ENCODE assay signal across 25 cellular contexts in genomic region chr4:140363051-140363450, GRCh38.
"Had no signal": no experiment of that assay in that cellular context is flagged by ENCODE, and none has a peak within 500 bp of the region (broad histone marks: within the 10 kb centered on the region; RNA-seq: fewer than 3 reads in every experiment).

No MANE protein-coding gene starts in this region.

- H3K9me3 ChIP-seq: esophagus squamous epithelium, heart right ventricle, psoas muscle, thoracic aorta had no signal

- H3K4me1 Mint-ChIP-seq: activated CD4-positive, alpha-beta memory T cell treated with anti-CD3 and anti-CD28 coated beads, Interleukin-2, amount 10 ng/mL, durations not matched to agents 7 days and 5 days; activated CD4-positive, alpha-beta T cell treated with anti-CD3 and anti-CD28 coated beads, Interleukin-2, amount 10 ng/mL, durations not matched to agents 7 days and 5 days; mesothelial cell of epicardium; neural progenitor cell had no signal

- H3K4me3 Mint-ChIP-seq: activated CD4-positive, alpha-beta memory T cell treated with anti-CD3 and anti-CD28 coated beads, Interleukin-2, amount 10 ng/mL, durations not matched to agents 7 days and 5 days; activated CD4-positive, alpha-beta T cell treated with anti-CD3 and anti-CD28 coated beads, Interleukin-2, amount 10 ng/mL, durations not matched to agents 7 days and 5 days; activated naive CD8-positive, alpha-beta T cell; mesothelial cell of epicardium; natural killer cell; neural progenitor cell; T-helper 17 cell had no signal

- H3K27ac ChIP-seq: body of pancreas, epithelial cell of prostate, esophagus squamous epithelium, heart right ventricle, neural progenitor cell, parathyroid adenoma, psoas muscle, thoracic aorta, WERI-Rb-1 had no signal

- H3K9me3 Mint-ChIP-seq: activated CD4-positive, alpha-beta memory T cell treated with anti-CD3 and anti-CD28 coated beads, Interleukin-2, amount 10 ng/mL, durations not matched to agents 7 days and 5 days; activated CD4-positive, alpha-beta T cell treated with anti-CD3 and anti-CD28 coated beads, Interleukin-2, amount 10 ng/mL, durations not matched to agents 7 days and 5 days; mesothelial cell of epicardium; natural killer cell; neural progenitor cell had no signal

- H3K4me1 ChIP-seq: esophagus squamous epithelium, parathyroid adenoma, psoas muscle had no signal

- H3K27me3 ChIP-seq: body of pancreas, heart right ventricle had no signal

- H3K27me3 Mint-ChIP-seq: activated CD4-positive, alpha-beta memory T cell treated with anti-CD3 and anti-CD28 coated beads, Interleukin-2, amount 10 ng/mL, durations not matched to agents 7 days and 5 days; activated naive CD8-positive, alpha-beta T cell had no signal

- ATAC-seq: body of pancreas; heart right ventricle; left ventricle myocardium superior; natural killer cell; psoas muscle; stimulated activated naive CD8-positive, alpha-beta T cell treated with anti-CD3 and anti-CD28 coated beads, Interleukin-15, Interleukin-2, amounts not matched to agents 100 U/mL and 50 U/mL, for 24 hours; T-helper 17 cell had no signal

- H3K36me3 ChIP-seq: esophagus squamous epithelium, heart right ventricle, neural progenitor cell, thoracic aorta, WERI-Rb-1 had no signal

- H3K36me3 Mint-ChIP-seq: mesothelial cell of epicardium, natural killer cell, neural progenitor cell had no signal

- H3K4me3 ChIP-seq: body of pancreas, esophagus squamous epithelium, heart right ventricle, neural progenitor cell, psoas muscle, thoracic aorta had no signal

- DNase-seq: activated CD4-positive, alpha-beta memory T cell treated with anti-CD3 and anti-CD28 coated beads, Interleukin-2, amount 10 ng/mL, durations not matched to agents 7 days and 5 days; activated CD4-positive, alpha-beta T cell treated with anti-CD3 and anti-CD28 coated beads, Interleukin-2, amount 10 ng/mL, durations not matched to agents 7 days and 5 days; activated CD4-positive, CD25-positive, alpha-beta regulatory T cell treated with anti-CD3 and anti-CD28 coated beads, Interleukin-2, amount 50 U/mL, for 72 hours; activated effector memory CD4-positive, alpha-beta T cell treated with Interleukin-2 at 50 U/mL for 16 hours; activated naive CD4-positive, alpha-beta T cell treated with Interleukin-2 at 50 U/mL for 16 hours; anterior cingulate cortex; body of pancreas; effector CD8-positive, alpha-beta T cell; esophagus squamous epithelium; heart right ventricle; left ventricle myocardium superior; natural killer cell; occipital lobe; psoas muscle; stimulated activated CD4-positive, alpha-beta T cell treated with anti-CD3 and anti-CD28 coated beads, Interleukin-2, amount 100 ng/mL, for 48 hours; stimulated activated naive CD8-positive, alpha-beta T cell treated with anti-CD3 and anti-CD28 coated beads, Interleukin-15, Interleukin-2, amounts not matched to agents 100 U/mL and 50 U/mL, for 24 hours; T-helper 17 cell; T1000; WERI-Rb-1 had no signal
